In genomic region chr7:5697754-5698487, GRCh38 we compare ENCODE assay signal across 12 cellular contexts.
A peak's percentile ranks its signal among the peaks of the same experiment; 100 is the strongest.
DNase-seq lines count a peak whose midpoint lies in the region; ATAC-seq and TF ChIP-seq lines count a peak whose summit lies in the region.
"Had no signal": no experiment of that assay in that cellular context is flagged by ENCODE, and none has a peak within 500 bp of the region (broad histone marks: within the 10 kb centered on the region; RNA-seq: fewer than 3 reads in every experiment).

No MANE protein-coding gene starts in this region.

- no peak overlapping the region for H3K4me3 ChIP-seq in hepatocyte
- H3K4me3 ChIP-seq in SJCRH30, result no peak overlapping the region

- no peak overlapping the region for H2AFZ ChIP-seq in hepatocyte

- H3K9me3 ChIP-seq in hepatocyte (ENCODE audit: low read depth) (no peaks in the 10 kb centered on the region), SJCRH30 (replicated peaks) (no peaks in the 10 kb centered on the region)

- H3K36me3 Mint-ChIP-seq in T-helper 2 cell treated with Interferon-gamma antibody and Interleukin-4, amounts not matched to agents 5 μg/mL and 100 μg/mL, for 36 hours (ENCODE audit: low read depth), result peaks cover 43% of the 10 kb centered on the region
- peaks cover 24% of the 10 kb centered on the region for H3K36me3 Mint-ChIP-seq in activated T-helper 1 cell treated with anti-CD3 and anti-CD28 coated beads, Interleukin-12 subunit alpha, Interleukin-12 subunit beta, Interleukin-2, Interleukin-4 antibody, amounts not matched to agents 30 ng/mL and 10 ng/mL and 1 ng/mL, durations not matched to agents 14 hours and 24 hours and 36 hours (ENCODE audit: low read depth)

- H3K27ac ChIP-seq in hepatocyte, result peak overlapping the region; percentile 65
- H3K27ac ChIP-seq in SJCRH30, result no peak overlapping the region
- H3K27ac ChIP-seq: brain microvascular endothelial cell had no signal

- peak overlapping the region; percentile 41 for H3K27ac Mint-ChIP-seq in T-helper 2 cell treated with Interferon-gamma antibody and Interleukin-4, amounts not matched to agents 5 μg/mL and 100 μg/mL, for 36 hours
- H3K27ac Mint-ChIP-seq in activated T-helper 1 cell treated with anti-CD3 and anti-CD28 coated beads, Interleukin-12 subunit alpha, Interleukin-12 subunit beta, Interleukin-2, Interleukin-4 antibody, amounts not matched to agents 30 ng/mL and 10 ng/mL and 1 ng/mL, durations not matched to agents 14 hours and 24 hours and 36 hours, result peak overlapping the region; percentile 36
- H3K27ac Mint-ChIP-seq in stimulated activated naive CD8-positive, alpha-beta T cell treated with anti-CD3 and anti-CD28 coated beads, Interleukin-15, amount 100 ng/mL, for 72 hours, result peak overlapping the region in 1 of 2 donors; percentile 57

- H3K27me3 ChIP-seq in hepatocyte, result no peaks in the 10 kb centered on the region
- no peaks in the 10 kb centered on the region for H3K27me3 ChIP-seq in SJCRH30
- H3K27me3 ChIP-seq: brain microvascular endothelial cell had no signal

- no peaks in the 10 kb centered on the region for H3K9me3 Mint-ChIP-seq in T-helper 2 cell treated with Interferon-gamma antibody and Interleukin-4, amounts not matched to agents 5 μg/mL and 100 μg/mL, for 36 hours
- no peaks in the 10 kb centered on the region for H3K9me3 Mint-ChIP-seq in activated T-helper 1 cell treated with anti-CD3 and anti-CD28 coated beads, Interleukin-12 subunit alpha, Interleukin-12 subunit beta, Interleukin-2, Interleukin-4 antibody, amounts not matched to agents 30 ng/mL and 10 ng/mL and 1 ng/mL, durations not matched to agents 14 hours and 24 hours and 36 hours
- H3K9me3 Mint-ChIP-seq in stimulated activated naive CD8-positive, alpha-beta T cell treated with anti-CD3 and anti-CD28 coated beads, Interleukin-15, amount 100 ng/mL, for 72 hours, result no peaks in the 10 kb centered on the region

- H3K9me2 ChIP-seq in hepatocyte (replicated peaks; ENCODE audit: insufficient read depth), result no peaks in the 10 kb centered on the region

- no peak overlapping the region for H3K4me3 Mint-ChIP-seq in T-helper 2 cell treated with Interferon-gamma antibody and Interleukin-4, amounts not matched to agents 5 μg/mL and 100 μg/mL, for 36 hours
- peak overlapping the region; percentile 21 for H3K4me3 Mint-ChIP-seq in activated T-helper 1 cell treated with anti-CD3 and anti-CD28 coated beads, Interleukin-12 subunit alpha, Interleukin-12 subunit beta, Interleukin-2, Interleukin-4 antibody, amounts not matched to agents 30 ng/mL and 10 ng/mL and 1 ng/mL, durations not matched to agents 14 hours and 24 hours and 36 hours
- H3K4me3 Mint-ChIP-seq in stimulated activated naive CD8-positive, alpha-beta T cell treated with anti-CD3 and anti-CD28 coated beads, Interleukin-15, amount 100 ng/mL, for 72 hours, result peak overlapping the region; percentile 47 to 57

- H3K27me3 Mint-ChIP-seq in T-helper 2 cell treated with Interferon-gamma antibody and Interleukin-4, amounts not matched to agents 5 μg/mL and 100 μg/mL, for 36 hours (ENCODE audit: low read depth), result no peaks in the 10 kb centered on the region
- H3K27me3 Mint-ChIP-seq in activated T-helper 1 cell treated with anti-CD3 and anti-CD28 coated beads, Interleukin-12 subunit alpha, Interleukin-12 subunit beta, Interleukin-2, Interleukin-4 antibody, amounts not matched to agents 30 ng/mL and 10 ng/mL and 1 ng/mL, durations not matched to agents 14 hours and 24 hours and 36 hours (ENCODE audit: insufficient read depth), result peaks cover 21% of the 10 kb centered on the region
- no peaks in the 10 kb centered on the region for H3K27me3 Mint-ChIP-seq in stimulated activated naive CD8-positive, alpha-beta T cell treated with anti-CD3 and anti-CD28 coated beads, Interleukin-15, amount 100 ng/mL, for 72 hours

- no peaks in the 10 kb centered on the region for H4K20me1 ChIP-seq in hepatocyte (ENCODE audit: insufficient read depth, poor library complexity, severe bottlenecking)

- peaks cover 74% of the 10 kb centered on the region for H3K4me1 Mint-ChIP-seq in T-helper 2 cell treated with Interferon-gamma antibody and Interleukin-4, amounts not matched to agents 5 μg/mL and 100 μg/mL, for 36 hours (ENCODE audit: low read depth)
- H3K4me1 Mint-ChIP-seq in activated T-helper 1 cell treated with anti-CD3 and anti-CD28 coated beads, Interleukin-12 subunit alpha, Interleukin-12 subunit beta, Interleukin-2, Interleukin-4 antibody, amounts not matched to agents 30 ng/mL and 10 ng/mL and 1 ng/mL, durations not matched to agents 14 hours and 24 hours and 36 hours (ENCODE audit: low read depth), result peaks cover 87% of the 10 kb centered on the region
- peaks cover 100% of the 10 kb centered on the region for H3K4me1 Mint-ChIP-seq in stimulated activated naive CD8-positive, alpha-beta T cell treated with anti-CD3 and anti-CD28 coated beads, Interleukin-15, amount 100 ng/mL, for 72 hours

- intact Hi-C loops in activated T-helper 1 cell treated with anti-CD3 and anti-CD28 coated beads, Interleukin-12 subunit alpha, Interleukin-12 subunit beta, Interleukin-2, Interleukin-4 antibody, amounts not matched to agents 30 ng/mL and 10 ng/mL and 1 ng/mL, durations not matched to agents 14 hours and 24 hours and 36 hours (cut with micrococcal nuclease), result no loop called here

- no peak for ATAC-seq in stimulated activated naive CD8-positive, alpha-beta T cell treated with anti-CD3 and anti-CD28 coated beads, Interleukin-15, amount 100 ng/mL, for 72 hours
- ATAC-seq in HG03025 (IDR thresholded peaks at IDR 0.05; ENCODE audit: low FRiP score, unreplicated experiment), result no peak

- H3K4me1 ChIP-seq in hepatocyte (ENCODE audit: insufficient read depth) (peaks cover 65% of the 10 kb centered on the region), SJCRH30 (peaks cover 45% of the 10 kb centered on the region)

- no peak for TF ChIP-seq CTCF in hepatocyte (IDR thresholded peaks at IDR 0.05; ENCODE audit: poor library complexity)

- H3K4me2 ChIP-seq in hepatocyte, result peak overlapping the region; percentile 42

- no peak for DNase-seq in T-helper 2 cell treated with Interferon-gamma antibody and Interleukin-4, amounts not matched to agents 5 μg/mL and 100 μg/mL, for 36 hours (ENCODE audit: low spot score)
- DNase-seq in T-helper 2 cell (no peak), hepatocyte (ENCODE audit: low spot score) (no peak), SJCRH30 (no peak)
- no peak for DNase-seq in activated T-helper 1 cell treated with anti-CD3 and anti-CD28 coated beads, Interleukin-12 subunit alpha, Interleukin-12 subunit beta, Interleukin-2, Interleukin-4 antibody, amounts not matched to agents 30 ng/mL and 10 ng/mL and 1 ng/mL, durations not matched to agents 14 hours and 24 hours and 36 hours (ENCODE audit: low spot score)
- DNase-seq in stimulated activated naive CD8-positive, alpha-beta T cell treated with anti-CD3 and anti-CD28 coated beads, Interleukin-15, amount 100 ng/mL, for 72 hours, result no peak
- no peak for DNase-seq in stimulated activated CD4-positive, alpha-beta T cell treated with anti-CD3 and anti-CD28 coated beads, Interleukin-15, amount 100 ng/mL, for 24 hours
- DNase-seq: 8988T; activated CD4-positive, CD25-positive, alpha-beta regulatory T cell; brain microvascular endothelial cell; NCI-H146 had no signal

- H3K36me3 ChIP-seq in hepatocyte (replicated peaks; ENCODE audit: insufficient read depth, low read depth) (no peaks in the 10 kb centered on the region), SJCRH30 (peaks cover 3% of the 10 kb centered on the region; the same call in 1 of the 2 replicates)

- peaks cover 14% of the 10 kb centered on the region for H3K79me2 ChIP-seq in hepatocyte

- 65% methylated on average over 9 of the region's 9 CpGs for WGBS in hepatocyte (ENCODE audit: low lambda C conversion rate, missing lambda C conversion rate)
